ENCODE assay signal across 12 cellular contexts in the genomic region with DNA sequence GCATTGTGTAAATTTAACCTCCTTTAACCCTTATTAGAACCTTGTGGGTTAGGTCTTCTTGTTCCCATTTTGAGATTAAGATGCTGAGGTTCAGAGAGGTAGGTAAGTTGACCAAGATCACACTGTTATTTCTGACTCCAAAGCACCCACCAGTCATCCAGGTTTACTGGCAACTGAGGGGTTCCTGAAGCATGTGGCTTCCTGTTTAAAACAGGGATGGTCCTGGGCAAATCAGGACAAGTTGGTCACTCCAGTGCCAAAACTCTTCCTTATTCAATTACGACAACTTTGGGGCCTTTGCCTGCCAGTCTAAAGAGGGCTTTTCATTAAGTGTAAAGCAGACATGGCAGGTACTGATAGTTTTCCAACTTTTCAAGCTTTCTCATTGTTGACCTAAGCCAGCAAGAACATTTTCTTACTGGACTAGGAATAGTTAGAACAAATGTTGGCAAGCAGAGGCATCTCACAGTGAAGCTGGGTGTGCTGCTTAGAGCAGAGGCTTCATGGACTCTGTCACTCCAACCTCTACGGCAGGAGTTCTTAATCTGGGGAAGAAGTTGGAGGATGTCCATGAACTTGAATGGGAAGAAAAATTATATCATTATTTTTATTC.
"Had no signal": no experiment of that assay in that cellular context is flagged by ENCODE, and none has a peak within 500 bp of the region (broad histone marks: within the 10 kb centered on the region; RNA-seq: fewer than 3 reads in every experiment).

No MANE protein-coding gene starts in this region.

- H3K9me3 ChIP-seq: psoas muscle had no signal

- H3K4me3 Mint-ChIP-seq: activated CD4-positive, alpha-beta T cell treated with anti-CD3 and anti-CD28 coated beads, Interleukin-2, amount 10 ng/mL, durations not matched to agents 7 days and 5 days; activated naive CD4-positive, alpha-beta T cell treated with anti-CD3 and anti-CD28 coated beads, Interleukin-2, amount 50 U/mL, for 24 hours; brain; mesothelial cell of epicardium; naive thymus-derived CD4-positive, alpha-beta T cell; T-helper 17 cell had no signal

- H3K36me3 Mint-ChIP-seq: activated naive CD4-positive, alpha-beta T cell treated with anti-CD3 and anti-CD28 coated beads, Interleukin-2, amount 50 U/mL, for 24 hours; brain; mesothelial cell of epicardium; naive thymus-derived CD4-positive, alpha-beta T cell had no signal

- H3K27me3 Mint-ChIP-seq: activated CD4-positive, alpha-beta T cell treated with anti-CD3 and anti-CD28 coated beads, Interleukin-2, amount 10 ng/mL, durations not matched to agents 7 days and 5 days; activated naive CD4-positive, alpha-beta T cell treated with anti-CD3 and anti-CD28 coated beads, Interleukin-2, amount 50 U/mL, for 24 hours; T-helper 17 cell had no signal

- H3K27ac Mint-ChIP-seq: activated CD4-positive, alpha-beta T cell treated with anti-CD3 and anti-CD28 coated beads, Interleukin-2, amount 10 ng/mL, durations not matched to agents 7 days and 5 days; activated naive CD4-positive, alpha-beta T cell treated with anti-CD3 and anti-CD28 coated beads, Interleukin-2, amount 50 U/mL, for 24 hours; activated T-helper 2 cell treated with anti-CD3 and anti-CD28 coated beads, Interferon-gamma antibody, Interleukin-2, Interleukin-4, amounts not matched to agents 10 μg/mL and 5 μg/mL and 100 μg/mL, durations not matched to agents 14 hours and 24 hours and 36 hours; mesothelial cell of epicardium; naive thymus-derived CD4-positive, alpha-beta T cell; T-helper 17 cell had no signal

- H3K9me3 Mint-ChIP-seq: activated CD4-positive, alpha-beta T cell treated with anti-CD3 and anti-CD28 coated beads, Interleukin-2, amount 10 ng/mL, durations not matched to agents 7 days and 5 days; activated naive CD4-positive, alpha-beta T cell treated with anti-CD3 and anti-CD28 coated beads, Interleukin-2, amount 50 U/mL, for 24 hours; brain; mesothelial cell of epicardium had no signal

- DNase-seq: activated CD4-positive, alpha-beta T cell treated with anti-CD3 and anti-CD28 coated beads, Interleukin-2, amount 10 ng/mL, durations not matched to agents 7 days and 5 days; activated CD4-positive, CD25-positive, alpha-beta regulatory T cell; activated CD8-positive, alpha-beta memory T cell treated with anti-CD3 and anti-CD28 coated beads for 24 hours; naive thymus-derived CD4-positive, alpha-beta T cell; psoas muscle; SIG-M5; T-helper 17 cell; trophoblast cell had no signal

- H3K4me1 ChIP-seq: psoas muscle had no signal

- H3K27ac ChIP-seq: psoas muscle had no signal

- H3K4me1 Mint-ChIP-seq: activated CD4-positive, alpha-beta T cell treated with anti-CD3 and anti-CD28 coated beads, Interleukin-2, amount 10 ng/mL, durations not matched to agents 7 days and 5 days; activated naive CD4-positive, alpha-beta T cell treated with anti-CD3 and anti-CD28 coated beads, Interleukin-2, amount 50 U/mL, for 24 hours; naive thymus-derived CD4-positive, alpha-beta T cell; T-helper 17 cell had no signal

- H3K4me3 ChIP-seq: psoas muscle had no signal

- ATAC-seq: naive thymus-derived CD4-positive, alpha-beta T cell; psoas muscle; T-helper 17 cell had no signal
